8 cellular contexts compared by ENCODE assay signal in genomic region chr2:166180951-166181812, GRCh38. TPM values are rescaled to one million over a fixed set of nuclear protein-coding genes. Genes with fewer than 3 reads are reported as not detected.
DNase-seq lines count a peak whose midpoint lies in the region; ATAC-seq, FAIRE-seq and TF ChIP-seq lines count a peak whose summit lies in the region.

No MANE protein-coding gene starts in this region.

- in situ Hi-C loops in brain microvascular endothelial cell (cut with HindIII; ENCODE audit: low pct_ligation_motif_present, low sequenced_read_pairs), result loop anchor here (25.0 kb wide), 1 partner anchor 206 kb away; the partner anchor contains the start of gene SCN9A

- peak; percentile 46 for FAIRE-seq in kidney (lab: Jason Lieb, UNC)

- ATAC-seq in GM21717 (IDR thresholded peaks at IDR 0.05; ENCODE audit: unreplicated experiment), result peak; percentile 97

- H3K36me3 ChIP-seq in brain microvascular endothelial cell (replicated peaks) (no peaks in the 10 kb centered on the region), kidney (ENCODE audit: control insufficient read depth in 1 of 2, insufficient read depth in 2 of 2, low read length in 2 of 2) (no peaks in the 10 kb centered on the region)

- H3K9ac ChIP-seq in kidney (ENCODE audit: low read length in 2 of 2), result no peak overlapping the region

- H3K27ac ChIP-seq in brain microvascular endothelial cell (no peak overlapping the region), kidney (ENCODE audit: low read depth in 2 of 2, low read length in 2 of 2) (no peak overlapping the region)

- H3K27me3 ChIP-seq in brain microvascular endothelial cell (replicated peaks), result no peaks in the 10 kb centered on the region

- no peaks in the 10 kb centered on the region for H3K4me1 ChIP-seq in kidney (ENCODE audit: control insufficient read depth in 1 of 2, insufficient read depth in 1 of 2, low read depth in 1 of 2, low read length in 2 of 2)

- intact Hi-C loops in kidney (cut with DNase I), result no loop called here

- DNase-seq in NCI-H510A treated with DMSO at 0.1 percent for 48 hours (lab: John Stamatoyannopoulos, UW), result peak; percentile 61
- no peak for DNase-seq in NCI-H510A (lab: John Stamatoyannopoulos, UW)
- peak; percentile 10 for DNase-seq in HPDE6-E6E7 (ENCODE audit: extremely low spot score)
- peak; percentile 7 for DNase-seq in NOMO-1 treated with dmso at 0.1 percent for 144 hours (lab: John Stamatoyannopoulos, UW; ENCODE audit: unreplicated experiment)
- DNase-seq in brain microvascular endothelial cell, result peak; percentile 66
- DNase-seq in kidney, result peak; percentile 60
- DNase-seq in stromal cell of bone marrow (ENCODE audit: low read depth), result peak; percentile 32

- peak; percentile 72 for TF ChIP-seq CTCF in brain microvascular endothelial cell (IDR thresholded peaks at IDR 0.05; ENCODE audit: low read depth, low read length, missing control alignments)
- peak; percentile 42 for TF ChIP-seq CTCF in kidney (IDR thresholded peaks at IDR 0.05; ENCODE audit: borderline replicate concordance, extremely low read depth, insufficient read depth)

- H3K4me3 ChIP-seq in brain microvascular endothelial cell (ENCODE audit: low read depth, low read length) (no peak overlapping the region), kidney (ENCODE audit: low read length in 2 of 2) (no peak overlapping the region)

- H3K9me3 ChIP-seq in kidney (ENCODE audit: control insufficient read depth in 1 of 2, low read length in 2 of 2), result no peaks in the 10 kb centered on the region

RNA-seq across cellular contexts. Expression of gene SCN1A, which starts 53.4 kb away (rescaled TPM):
- total RNA-seq in kidney, result not detected
- not detected for polyA plus RNA-seq in kidney (ENCODE audit: insufficient read depth, low read depth, low replicate concordance)
